ENCODE assay signal across 8 cellular contexts in genomic region chrX:40952855-40953254, GRCh38.
DNase-seq lines count a peak whose midpoint lies in the region; ATAC-seq and TF ChIP-seq lines count a peak whose summit lies in the region.

No MANE protein-coding gene starts in this region.

- peaks cover 24% of the 10 kb centered on the region for H3K9me3 Mint-ChIP-seq in chondrocyte (ENCODE audit: low read depth)

- H3K4me1 Mint-ChIP-seq in chondrocyte (ENCODE audit: low read depth) = peaks cover 7% of the 10 kb centered on the region

- no peaks in the 10 kb centered on the region for H3K36me3 Mint-ChIP-seq in chondrocyte (ENCODE audit: low read depth)

- H3K27me3 ChIP-seq in parathyroid adenoma (ENCODE audit: control insufficient read depth, insufficient read depth, low read length) = no peaks in the 10 kb centered on the region
- H3K27me3 ChIP-seq in hepatocyte = no peaks in the 10 kb centered on the region

- H3K4me1 ChIP-seq in parathyroid adenoma (no peaks in the 10 kb centered on the region), hepatocyte (ENCODE audit: insufficient read depth) (no peaks in the 10 kb centered on the region)

- H3K79me2 ChIP-seq in parathyroid adenoma (no peaks in the 10 kb centered on the region), hepatocyte (no peaks in the 10 kb centered on the region)

- H3K4me2 ChIP-seq in parathyroid adenoma (ENCODE audit: low read length) (peak overlapping the region; percentile 44), hepatocyte (no peak overlapping the region)

- no peaks in the 10 kb centered on the region for H3K27me3 Mint-ChIP-seq in chondrocyte (ENCODE audit: low read depth)

- peak overlapping the region; percentile 22 for H3K4me3 Mint-ChIP-seq in chondrocyte (ENCODE audit: unreplicated experiment)

- H3K4me3 ChIP-seq in parathyroid adenoma (ENCODE audit: low read depth, low read length) = peak overlapping the region; percentile 22
- H3K4me3 ChIP-seq in hepatocyte = no peak overlapping the region

- H3K9me3 ChIP-seq in parathyroid adenoma (ENCODE audit: control insufficient read depth, low read length) (no peaks in the 10 kb centered on the region), hepatocyte (ENCODE audit: low read depth) (no peaks in the 10 kb centered on the region)

- no peak overlapping the region for H2AFZ ChIP-seq in parathyroid adenoma
- H2AFZ ChIP-seq in hepatocyte = no peak overlapping the region

- DNase-seq in GM13976 (ENCODE audit: low spot score) (peak; percentile 22), Kasumi-1 (lab: John Stamatoyannopoulos, UW) (peak; percentile 1 to 4), chondrocyte (ENCODE audit: low spot score) (no peak), T1000 (lab: John Stamatoyannopoulos, UW) (no peak), NCI-H2029 (lab: John Stamatoyannopoulos, UW) (no peak), hepatocyte (ENCODE audit: low spot score) (no peak)

- H3K36me3 ChIP-seq in parathyroid adenoma (ENCODE audit: control insufficient read depth, insufficient read depth, low read length) (no peaks in the 10 kb centered on the region), hepatocyte (replicated peaks; ENCODE audit: insufficient read depth, low read depth) (no peaks in the 10 kb centered on the region)

- no peak overlapping the region for H3K27ac Mint-ChIP-seq in chondrocyte (ENCODE audit: unreplicated experiment)

- no peaks in the 10 kb centered on the region for H4K20me1 ChIP-seq in hepatocyte (ENCODE audit: insufficient read depth, poor library complexity, severe bottlenecking)

- TF ChIP-seq CTCF in GM13976 (IDR thresholded peaks at IDR 0.05; ENCODE audit: borderline replicate concordance, control extremely low read depth, extremely low read depth, insufficient read depth, missing control alignments) (no peak), chondrocyte (IDR thresholded peaks at IDR 0.05) (no peak), parathyroid adenoma (IDR thresholded peaks at IDR 0.05) (no peak), hepatocyte (IDR thresholded peaks at IDR 0.05; ENCODE audit: poor library complexity) (no peak)

- ATAC-seq in HG03442 (IDR thresholded peaks at IDR 0.05; ENCODE audit: unreplicated experiment) = no peak

- no peak overlapping the region for H3K9ac ChIP-seq in parathyroid adenoma

- 71% methylated on average over 4 of the region's 4 CpGs for whole genome bisulfite sequencing in hepatocyte (ENCODE audit: low lambda C conversion rate, missing lambda C conversion rate)

- in situ Hi-C loops in GM13976 (cut with MboI; ENCODE audit: low sequenced_read_pairs, unreplicated experiment) = no loop called here

- H3K27ac ChIP-seq in parathyroid adenoma (no peak overlapping the region), hepatocyte (no peak overlapping the region)

- H3K9me2 ChIP-seq in hepatocyte (replicated peaks; ENCODE audit: insufficient read depth) = no peaks in the 10 kb centered on the region

Comparison
In these comparisons a context has a peak if more than half of its experiments do, and no peak if none do; other contexts are left out.
1. DNase-seq: peak in GM13976 (single experiment) and Kasumi-1 (2 of 2); none in chondrocyte (single experiment), T1000 (single experiment), NCI-H2029 (single experiment) and hepatocyte (single experiment).